29 cellular contexts compared by ENCODE assay signal in genomic region chr1:203521812-203522211, GRCh38. TPM values are rescaled to one million over a fixed set of nuclear protein-coding genes. Genes with fewer than 3 reads are reported as not detected.
DNase-seq lines count a peak whose midpoint lies in the region; ATAC-seq and TF ChIP-seq lines count a peak whose summit lies in the region.
"Had no signal": no experiment of that assay in that cellular context is flagged by ENCODE, and none has a peak within 500 bp of the region (broad histone marks: within the 10 kb centered on the region; RNA-seq: fewer than 3 reads in every experiment).

No MANE protein-coding gene starts in this region.

- peak overlapping the region; percentile 33 for H2BK12ac ChIP-seq in trophoblast cell (ENCODE audit: low read length)

- dilution Hi-C loops in IMR-90 (cut with HindIII; ENCODE audit: low sequenced_read_pairs, unreplicated experiment): no loop called here

- H3K79me1 ChIP-seq in IMR-90 (ENCODE audit: low read depth in 1 of 2, low read length in 2 of 2): no peaks in the 10 kb centered on the region
- peaks cover 43% of the 10 kb centered on the region for H3K79me1 ChIP-seq in trophoblast cell (ENCODE audit: low read length)

- H3K56ac ChIP-seq in IMR-90 (ENCODE audit: extremely low read depth, insufficient read depth, low read length): no peak overlapping the region

- H2AK9ac ChIP-seq in IMR-90 (replicated peaks; ENCODE audit: low read depth, low read length, poor library complexity): no peak overlapping the region

- no peak for ATAC-seq in IMR-90 (ENCODE audit: low read depth)
- no peak for ATAC-seq in T-cell (replicated peaks in 1 of 4)
- no peak for ATAC-seq in HG03280 (IDR thresholded peaks at IDR 0.05; ENCODE audit: unreplicated experiment)
- ATAC-seq: activated CD8-positive, alpha-beta memory T cell treated with anti-CD3 and anti-CD28 coated beads, Interleukin-2, amount 10 ng/mL, durations not matched to agents 7 days and 5 days had no signal

- peaks cover 4% of the 10 kb centered on the region for H3K79me2 ChIP-seq in trophoblast cell (ENCODE audit: control insufficient read depth, insufficient read depth, low read length, poor library complexity)

- no peak overlapping the region for H4K5ac ChIP-seq in IMR-90 (ENCODE audit: low read depth, low read length)

- TF ChIP-seq POLR2A in IMR-90 (IDR thresholded peaks at IDR 0.05; ENCODE audit: low read depth, low read length): no peak

- H3K4me1 Mint-ChIP-seq in brain (peaks cover 98% of the 10 kb centered on the region), T-cell (peaks cover 0 to 4% (median 0%) of the 10 kb centered on the region in 3 donors)
- H3K4me1 Mint-ChIP-seq: activated CD4-positive, alpha-beta T cell treated with anti-CD3 and anti-CD28 coated beads, Interleukin-2, amount 10 ng/mL, durations not matched to agents 24 days and 14 days; activated CD8-positive, alpha-beta memory T cell treated with anti-CD3 and anti-CD28 coated beads, Interleukin-2, amount 10 ng/mL, durations not matched to agents 7 days and 5 days; activated naive CD4-positive, alpha-beta T cell treated with anti-CD3 and anti-CD28 coated beads, Interleukin-2, amount 50 U/mL, for 24 hours had no signal

- H3K9ac ChIP-seq in IMR-90 (ENCODE audit: low read depth, low read length) (no peak overlapping the region), trophoblast cell (ENCODE audit: low read length) (no peak overlapping the region)

- H2BK15ac ChIP-seq in IMR-90 (ENCODE audit: low read depth, low read length): no peak overlapping the region

- POLR2A ChIA-PET in IMR-90 (lab: Charles Lee; ENCODE audit: unreplicated experiment) (no interaction called here), T-cell (lab: Charles Lee) (no interaction called here)

- H3K4me1 ChIP-seq in IMR-90 (ENCODE audit: control insufficient read depth, insufficient read depth, low read length): peaks cover 11% of the 10 kb centered on the region
- H3K4me1 ChIP-seq in trophoblast cell (ENCODE audit: control insufficient read depth in 1 of 2, insufficient read depth in 2 of 2, low read length in 2 of 2): peaks cover 37 to 39% of the 10 kb centered on the region in 2 experiments

- H3K9me3 Mint-ChIP-seq in brain (peaks cover 0 to 7% (median 0%) of the 10 kb centered on the region in 5 experiments), T-cell (no peaks in the 10 kb centered on the region)
- H3K9me3 Mint-ChIP-seq: activated CD4-positive, alpha-beta T cell treated with anti-CD3 and anti-CD28 coated beads, Interleukin-2, amount 10 ng/mL, durations not matched to agents 24 days and 14 days; activated naive CD4-positive, alpha-beta T cell treated with anti-CD3 and anti-CD28 coated beads, Interleukin-2, amount 50 U/mL, for 24 hours; neural crest cell; stimulated activated effector memory CD8-positive, alpha-beta T cell treated with anti-CD3 and anti-CD28 coated beads, Interleukin-12 subunit alpha, Interleukin-12 subunit beta, amount 100 ng/mL, for 72 hours had no signal

- H3K27me3 ChIP-seq in IMR-90 (ENCODE audit: control insufficient read depth, insufficient read depth, low read length): no peaks in the 10 kb centered on the region
- H3K27me3 ChIP-seq in trophoblast cell (ENCODE audit: insufficient read depth, low read length): no peaks in the 10 kb centered on the region
- H3K27me3 ChIP-seq: suprapubic skin had no signal

- no peak overlapping the region for H3K4me2 ChIP-seq in IMR-90 (ENCODE audit: low read depth, low read length)
- no peak overlapping the region for H3K4me2 ChIP-seq in trophoblast cell (ENCODE audit: low read length)

- H3K9me3 ChIP-seq in IMR-90 (ENCODE audit: control insufficient read depth, insufficient read depth, low read length): no peaks in the 10 kb centered on the region
- H3K9me3 ChIP-seq in trophoblast cell (ENCODE audit: insufficient read depth, low read depth, low read length): no peaks in the 10 kb centered on the region
- H3K9me3 ChIP-seq: suprapubic skin had no signal

- H3K36me3 ChIP-seq in IMR-90 (ENCODE audit: control insufficient read depth, insufficient read depth, low read length) (no peaks in the 10 kb centered on the region), trophoblast cell (ENCODE audit: control insufficient read depth in 1 of 2, insufficient read depth in 2 of 2, low read length in 2 of 2) (no peaks in the 10 kb centered on the region)
- H3K36me3 ChIP-seq: suprapubic skin had no signal

- no TSS peak for BruUV-seq in IMR-90 (replicated peaks; lab: Mats Ljungman, UMichigan)

- no peak overlapping the region for H2BK20ac ChIP-seq in IMR-90 (ENCODE audit: low read depth, low read length)

- no peak overlapping the region for H3K27ac ChIP-seq in IMR-90 (ENCODE audit: insufficient read depth, low read length)
- no peak overlapping the region for H3K27ac ChIP-seq in trophoblast cell (ENCODE audit: low read depth, low read length)
- H3K27ac ChIP-seq: suprapubic skin had no signal

- H3K27ac Mint-ChIP-seq in brain: peak overlapping the region; percentile 91 to 96 (median 94)
- H3K27ac Mint-ChIP-seq in T-cell: no peak overlapping the region
- H3K27ac Mint-ChIP-seq: activated CD4-positive, alpha-beta T cell treated with anti-CD3 and anti-CD28 coated beads, Interleukin-2, amount 10 ng/mL, durations not matched to agents 24 days and 14 days; activated CD8-positive, alpha-beta memory T cell treated with anti-CD3 and anti-CD28 coated beads, Interleukin-2, amount 10 ng/mL, durations not matched to agents 7 days and 5 days; activated naive CD4-positive, alpha-beta T cell treated with anti-CD3 and anti-CD28 coated beads, Interleukin-2, amount 50 U/mL, for 24 hours; progenitor cell of endocrine pancreas; stimulated activated effector memory CD8-positive, alpha-beta T cell treated with anti-CD3 and anti-CD28 coated beads, Interleukin-12 subunit alpha, Interleukin-12 subunit beta, amount 100 ng/mL, for 72 hours had no signal

- CTCF ChIA-PET in IMR-90 (lab: Yijun Ruan, JAX) (no interaction called here), T-cell (lab: Charles Lee) (no interaction called here)

- in situ Hi-C loops in IMR-90 (cut with MboI; ENCODE audit: low sequenced_read_pairs): no loop called here

- intact Hi-C loops in IMR-90 (cut with micrococcal nuclease): no loop called here

- H2BK5ac ChIP-seq in IMR-90 (ENCODE audit: low read depth, low read length, poor library complexity, severe bottlenecking) (no peak overlapping the region), trophoblast cell (ENCODE audit: low read depth, low read length, poor library complexity) (no peak overlapping the region)

- H2AFZ ChIP-seq in IMR-90 (replicated peaks; ENCODE audit: low read length, poor library complexity): no peak overlapping the region
- no peak overlapping the region for H2AFZ ChIP-seq in trophoblast cell (ENCODE audit: insufficient read depth, low read length, poor library complexity)

- H3K36me3 Mint-ChIP-seq in brain (no peaks in the 10 kb centered on the region), T-cell (no peaks in the 10 kb centered on the region)
- H3K36me3 Mint-ChIP-seq: activated CD8-positive, alpha-beta memory T cell treated with anti-CD3 and anti-CD28 coated beads, Interleukin-2, amount 10 ng/mL, durations not matched to agents 7 days and 5 days; activated naive CD4-positive, alpha-beta T cell treated with anti-CD3 and anti-CD28 coated beads, Interleukin-2, amount 50 U/mL, for 24 hours; stimulated activated effector memory CD8-positive, alpha-beta T cell treated with anti-CD3 and anti-CD28 coated beads, Interleukin-12 subunit alpha, Interleukin-12 subunit beta, amount 100 ng/mL, for 72 hours had no signal

- peaks cover 19% of the 10 kb centered on the region for H3K9me1 ChIP-seq in IMR-90 (ENCODE audit: insufficient read depth, low read length)

- H2AK5ac ChIP-seq in IMR-90 (ENCODE audit: low read depth, low read length) (peak overlapping the region; percentile 81; the same call in 1 of the 2 replicates), trophoblast cell (ENCODE audit: low read length) (peak overlapping the region; percentile 63)

- H3K27me3 Mint-ChIP-seq in brain: no peaks in the 10 kb centered on the region
- peaks cover 0 to 2% of the 10 kb centered on the region in 2 donors for H3K27me3 Mint-ChIP-seq in T-cell
- H3K27me3 Mint-ChIP-seq: activated CD4-positive, alpha-beta T cell treated with anti-CD3 and anti-CD28 coated beads, Interleukin-2, amount 10 ng/mL, durations not matched to agents 24 days and 14 days; activated CD8-positive, alpha-beta memory T cell treated with anti-CD3 and anti-CD28 coated beads, Interleukin-2, amount 10 ng/mL, durations not matched to agents 7 days and 5 days; activated naive CD4-positive, alpha-beta T cell treated with anti-CD3 and anti-CD28 coated beads, Interleukin-2, amount 50 U/mL, for 24 hours had no signal

- H4K20me1 ChIP-seq in IMR-90 (ENCODE audit: insufficient read depth, low read length): no peaks in the 10 kb centered on the region

- H3K18ac ChIP-seq in IMR-90 (ENCODE audit: low read depth, low read length) (no peak overlapping the region), trophoblast cell (ENCODE audit: low read length) (peak overlapping the region; percentile 46)

- H4K8ac ChIP-seq in IMR-90 (ENCODE audit: low read depth in 2 of 2, low read length in 2 of 2) (no peak overlapping the region), trophoblast cell (ENCODE audit: low read depth, low read length) (no peak overlapping the region)

- H3K23ac ChIP-seq in IMR-90 (ENCODE audit: low read depth, low read length) (no peak overlapping the region), trophoblast cell (ENCODE audit: low read length) (no peak overlapping the region)

- H2BK120ac ChIP-seq in IMR-90 (ENCODE audit: low read depth, low read length) (peak overlapping the region; percentile 0; the same call in 1 of the 2 replicates), trophoblast cell (ENCODE audit: insufficient read depth, low read length, poor library complexity) (peak overlapping the region; percentile 57)

- H3K14ac ChIP-seq in IMR-90 (replicated peaks; ENCODE audit: low read depth, low read length) (no peak overlapping the region), trophoblast cell (ENCODE audit: low read length) (peak overlapping the region; percentile 3)

- DNase-seq in NCI-H146 (lab: John Stamatoyannopoulos, UW) (peak; percentile 99), NCI-H146 treated with DMSO at 0.1 percent for 48 hours (lab: John Stamatoyannopoulos, UW; ENCODE audit: unreplicated experiment) (no peak), IMR-90 (no peak), trophoblast cell (no peak), T-cell (no peak), GF-D8 (lab: John Stamatoyannopoulos, UW) (no peak)
- DNase-seq: 8988T; activated CD4-positive, alpha-beta T cell treated with anti-CD3 and anti-CD28 coated beads, Interleukin-2, amount 10 ng/mL, durations not matched to agents 24 days and 14 days; activated CD8-positive, alpha-beta memory T cell treated with anti-CD3 and anti-CD28 coated beads, Interleukin-2, amount 10 ng/mL, durations not matched to agents 7 days and 5 days; AML-193; central memory CD4-positive, alpha-beta T cell; dermis blood vessel endothelial cell; MM.1S; NCI-H1436 treated with DMSO at 0.1 percent for 48 hours; NK-92 treated with Interleukin-12 subunit alpha and Interleukin-12 subunit beta, amount 100 ng/mL, for 24 hours; stimulated activated CD4-positive, alpha-beta T cell treated with anti-CD3 and anti-CD28 coated beads, Interleukin-2, amount 100 ng/mL, for 24 hours; T-helper 2 cell had no signal

- H4K12ac ChIP-seq in trophoblast cell (ENCODE audit: low read depth, low read length): no peak overlapping the region

- no peak for TF ChIP-seq RAD21 in IMR-90 (IDR thresholded peaks at IDR 0.05; ENCODE audit: low read length)

- H4K91ac ChIP-seq in IMR-90 (ENCODE audit: insufficient read depth, low read depth, low read length) (no peak overlapping the region; the same call in 1 of the 2 replicates), trophoblast cell (ENCODE audit: low read depth, low read length) (peak overlapping the region; percentile 83)

- TF ChIP-seq CTCF in IMR-90 (conservative IDR thresholded peaks at IDR 0.05; ENCODE audit: low read depth, low read length) (no peak), brain (conservative IDR thresholded peaks at IDR 0.05) (no peak)

- H3K4me3 ChIP-seq in IMR-90 (ENCODE audit: insufficient read depth, low read depth, low read length) (no peak overlapping the region), trophoblast cell (ENCODE audit: low read depth, low read length) (no peak overlapping the region)
- H3K4me3 ChIP-seq: suprapubic skin had no signal

- H3K4me3 Mint-ChIP-seq in brain: peak overlapping the region in 3 of 5 experiments; percentile 26 to 50 (median 43)
- H3K4me3 Mint-ChIP-seq in T-cell: no peak overlapping the region
- H3K4me3 Mint-ChIP-seq: activated CD4-positive, alpha-beta T cell treated with anti-CD3 and anti-CD28 coated beads, Interleukin-2, amount 10 ng/mL, durations not matched to agents 24 days and 14 days; activated CD8-positive, alpha-beta memory T cell treated with anti-CD3 and anti-CD28 coated beads, Interleukin-2, amount 10 ng/mL, durations not matched to agents 7 days and 5 days; activated naive CD4-positive, alpha-beta T cell treated with anti-CD3 and anti-CD28 coated beads, Interleukin-2, amount 50 U/mL, for 24 hours; stimulated activated effector memory CD8-positive, alpha-beta T cell treated with anti-CD3 and anti-CD28 coated beads, Interleukin-12 subunit alpha, Interleukin-12 subunit beta, amount 100 ng/mL, for 72 hours had no signal

- WGBS in IMR-90 (ENCODE audit: extremely low coverage in 2 of 2, insufficient read length in 1 of 2), 2 experiments: 86% methylated on average over 1 of the region's 5 CpGs; no CpG with 5 or more reads in 1 of the 2 experiments
- WGBS in trophoblast cell (ENCODE audit: extremely low coverage, insufficient coverage, insufficient read length): no CpG with 5 or more reads among the region's 5 CpGs

- H3K4ac ChIP-seq in IMR-90 (ENCODE audit: low read depth, low read length): no peak overlapping the region
- H3K4ac ChIP-seq in trophoblast cell (ENCODE audit: low read depth, low read length): no peak overlapping the region

RNA-seq across cellular contexts. Expression of gene OPTC, which starts 27.9 kb away (rescaled TPM):
- total RNA-seq in IMR-90 (2012; rRNA removed): not detected in 2 replicates
- polyA plus RNA-seq in IMR-90 (2012; rRNA removed): not detected in 2 replicates
- not detected in 2 replicates for polyA plus RNA-seq in IMR-90 (2012; cell fraction: cytosol; rRNA removed)
- not detected in 2 replicates for polyA plus RNA-seq in IMR-90 (2012; cell fraction: nucleus; rRNA removed; ENCODE audit: low replicate concordance)
- not detected for polyA plus RNA-seq in brain (ENCODE audit: insufficient read depth, low read depth, low replicate concordance)
- 0.47 TPM in 2 replicates for polyA plus RNA-seq in trophoblast cell (2013)
- total RNA-seq in T-cell: not detected
- total RNA-seq: activated CD4-positive, alpha-beta T cell treated with anti-CD3 and anti-CD28 coated beads, Interleukin-2, amount 10 ng/mL, durations not matched to agents 24 days and 14 days; activated CD8-positive, alpha-beta memory T cell treated with anti-CD3 and anti-CD28 coated beads, Interleukin-2, amount 10 ng/mL, durations not matched to agents 7 days and 5 days; dermis blood vessel endothelial cell; endothelial cell of umbilical vein; H4; mononuclear cell; neural crest cell; progenitor cell of endocrine pancreas; SK-MEL-5; suprapubic skin had no signal
- polyA plus RNA-seq: endothelial cell of umbilical vein, small intestine had no signal

RNA-seq across cellular contexts. Expression of gene PRELP, which starts 46.2 kb away (rescaled TPM):
- total RNA-seq in IMR-90 (2012; rRNA removed): under 0.01 TPM in 1 of 2 replicates, not detected in the other
- polyA plus RNA-seq in IMR-90 (2012; rRNA removed): 0.47 and 0.56 TPM in 2 replicates
- 0.25 and 0.69 TPM in 2 replicates for polyA plus RNA-seq in IMR-90 (2012; cell fraction: cytosol; rRNA removed)
- 0.14 and 0.26 TPM in 2 replicates for polyA plus RNA-seq in IMR-90 (2012; cell fraction: nucleus; rRNA removed; ENCODE audit: low replicate concordance)
- polyA plus RNA-seq in brain (ENCODE audit: insufficient read depth, low read depth, low replicate concordance): 13.3 TPM
- polyA plus RNA-seq in trophoblast cell (2013): 2.3 and 2.4 TPM in 2 replicates
- total RNA-seq in T-cell: under 1 TPM in 3 of 5 donors, not detected in 2; 0.13 to 0.18 (median 0.13) TPM
- total RNA-seq: activated CD4-positive, alpha-beta T cell treated with anti-CD3 and anti-CD28 coated beads, Interleukin-2, amount 10 ng/mL, durations not matched to agents 24 days and 14 days; activated CD8-positive, alpha-beta memory T cell treated with anti-CD3 and anti-CD28 coated beads, Interleukin-2, amount 10 ng/mL, durations not matched to agents 7 days and 5 days; dermis blood vessel endothelial cell; endothelial cell of umbilical vein; H4; mononuclear cell had no signal

Comparison
In these comparisons a context has a peak if more than half of its experiments do, and no peak if none do; other contexts are left out.
1. H3K27ac Mint-ChIP-seq: peak in brain (5 of 5); none in T-cell (0 of 2).
2. H3K4me3 Mint-ChIP-seq: peak in brain (3 of 5); none in T-cell (0 of 3).